1 cellular context compared by ENCODE assay signal in genomic region chr17:12522743-12523181, GRCh38.
A peak's percentile ranks its signal among the peaks of the same experiment; 100 is the strongest.
TF ChIP-seq lines count a peak whose summit lies in the region.

No MANE protein-coding gene starts in this region.

TF ChIP-seq in HEK293, 187 proteins besides CTCF, POLR2A, EP300 and RAD21 (continued from another document):
- TF ChIP-seq, protein P1, sequence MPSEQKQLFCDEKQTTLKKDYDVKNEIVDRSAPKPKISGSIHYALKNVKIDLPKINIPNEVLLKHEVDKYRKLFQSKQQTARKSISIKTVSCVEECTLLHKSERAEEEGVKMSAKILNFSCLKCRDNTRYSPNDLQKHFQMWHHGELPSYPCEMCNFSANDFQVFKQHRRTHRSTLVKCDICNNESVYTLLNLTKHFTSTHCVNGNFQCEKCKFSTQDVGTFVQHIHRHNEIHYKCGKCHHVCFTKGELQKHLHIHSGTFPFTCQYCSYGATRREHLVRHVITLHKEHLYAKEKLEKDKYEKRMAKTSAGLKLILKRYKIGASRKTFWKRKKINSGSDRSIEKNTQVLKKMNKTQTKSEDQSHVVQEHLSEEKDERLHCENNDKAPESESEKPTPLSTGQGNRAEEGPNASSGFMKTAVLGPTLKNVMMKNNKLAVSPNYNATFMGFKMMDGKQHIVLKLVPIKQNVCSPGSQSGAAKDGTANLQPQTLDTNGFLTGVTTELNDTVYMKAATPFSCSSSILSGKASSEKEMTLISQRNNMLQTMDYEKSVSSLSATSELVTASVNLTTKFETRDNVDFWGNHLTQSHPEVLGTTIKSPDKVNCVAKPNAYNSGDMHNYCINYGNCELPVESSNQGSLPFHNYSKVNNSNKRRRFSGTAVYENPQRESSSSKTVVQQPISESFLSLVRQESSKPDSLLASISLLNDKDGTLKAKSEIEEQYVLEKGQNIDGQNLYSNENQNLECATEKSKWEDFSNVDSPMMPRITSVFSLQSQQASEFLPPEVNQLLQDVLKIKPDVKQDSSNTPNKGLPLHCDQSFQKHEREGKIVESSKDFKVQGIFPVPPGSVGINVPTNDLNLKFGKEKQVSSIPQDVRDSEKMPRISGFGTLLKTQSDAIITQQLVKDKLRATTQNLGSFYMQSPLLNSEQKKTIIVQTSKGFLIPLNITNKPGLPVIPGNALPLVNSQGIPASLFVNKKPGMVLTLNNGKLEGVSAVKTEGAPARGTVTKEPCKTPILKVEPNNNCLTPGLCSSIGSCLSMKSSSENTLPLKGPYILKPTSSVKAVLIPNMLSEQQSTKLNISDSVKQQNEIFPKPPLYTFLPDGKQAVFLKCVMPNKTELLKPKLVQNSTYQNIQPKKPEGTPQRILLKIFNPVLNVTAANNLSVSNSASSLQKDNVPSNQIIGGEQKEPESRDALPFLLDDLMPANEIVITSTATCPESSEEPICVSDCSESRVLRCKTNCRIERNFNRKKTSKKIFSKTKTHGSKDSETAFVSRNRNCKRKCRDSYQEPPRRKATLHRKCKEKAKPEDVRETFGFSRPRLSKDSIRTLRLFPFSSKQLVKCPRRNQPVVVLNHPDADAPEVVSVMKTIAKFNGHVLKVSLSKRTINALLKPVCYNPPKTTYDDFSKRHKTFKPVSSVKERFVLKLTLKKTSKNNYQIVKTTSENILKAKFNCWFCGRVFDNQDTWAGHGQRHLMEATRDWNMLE (tag by site-specific recombination; conservative IDR thresholded peaks at IDR 0.05; ENCODE audit: low read depth), result no peak
- TF ChIP-seq OVOL3 (tag by site-specific recombination; IDR thresholded peaks at IDR 0.05) (no peak), ZNF488 (tag by site-specific recombination; IDR thresholded peaks at IDR 0.05) (no peak), ZNF558 (tag by site-specific recombination; IDR thresholded peaks at IDR 0.05) (0 out of 2 replicates have a peak, but pooled peaks have one; percentile 45), KLF16 (tag by site-specific recombination; IDR thresholded peaks at IDR 0.05) (no peak), ZNF510 (tag by site-specific recombination; IDR thresholded peaks at IDR 0.05; ENCODE audit: insufficient replicate concordance) (no peak), ZNF174 (tag by site-specific recombination; IDR thresholded peaks at IDR 0.05) (no peak), PRDM1 (tag by site-specific recombination; IDR thresholded peaks at IDR 0.05) (no peak), ZNF146 (tag by site-specific recombination; IDR thresholded peaks at IDR 0.05) (no peak), ZNF626 (tag by site-specific recombination; IDR thresholded peaks at IDR 0.05) (no peak), ZSCAN5A (tag by site-specific recombination; IDR thresholded peaks at IDR 0.05) (no peak), ZBTB1 (tag by site-specific recombination; IDR thresholded peaks at IDR 0.05) (no peak), ZNF121 (tag by site-specific recombination; IDR thresholded peaks at IDR 0.05) (no peak), ZNF561 (tag by site-specific recombination; IDR thresholded peaks at IDR 0.05; ENCODE audit: borderline replicate concordance) (no peak), ZNF585B (tag by site-specific recombination; IDR thresholded peaks at IDR 0.05) (no peak), ZNF350 (tag by site-specific recombination; IDR thresholded peaks at IDR 0.05) (no peak; the same call in 1 of the 2 replicates), SCRT1 (tag by site-specific recombination; IDR thresholded peaks at IDR 0.05; ENCODE audit: borderline replicate concordance) (0 out of 2 replicates have a peak, but pooled peaks have one; percentile 15), ZNF398 (tag by site-specific recombination; IDR thresholded peaks at IDR 0.05) (no peak), ZFP3 (tag by site-specific recombination; IDR thresholded peaks at IDR 0.05; ENCODE audit: low read depth) (no peak), ZNF777 (tag by site-specific recombination; IDR thresholded peaks at IDR 0.05; ENCODE audit: borderline replicate concordance) (no peak), ZNF354C (tag by site-specific recombination; IDR thresholded peaks at IDR 0.05; ENCODE audit: borderline replicate concordance, low read depth) (no peak), ZXDB (tag by site-specific recombination; IDR thresholded peaks at IDR 0.05) (no peak), REPIN1 (tag by site-specific recombination; IDR thresholded peaks at IDR 0.05; ENCODE audit: low read depth) (no peak), KLF17 (tag by site-specific recombination; IDR thresholded peaks at IDR 0.05) (no peak), ZSCAN23 (tag by site-specific recombination; IDR thresholded peaks at IDR 0.05) (no peak), ZNF24 (tag by site-specific recombination; IDR thresholded peaks at IDR 0.05) (no peak), ZSCAN16 (tag by site-specific recombination; IDR thresholded peaks at IDR 0.05) (no peak), ZBTB20 (tag by site-specific recombination; IDR thresholded peaks at IDR 0.05) (no peak), KLF7 (tag by site-specific recombination; IDR thresholded peaks at IDR 0.05; ENCODE audit: borderline replicate concordance) (no peak), FEZF1 (tag by site-specific recombination; IDR thresholded peaks at IDR 0.05) (peak; percentile 35; the same call in 1 of the 2 replicates)
- TF ChIP-seq, protein P2, sequence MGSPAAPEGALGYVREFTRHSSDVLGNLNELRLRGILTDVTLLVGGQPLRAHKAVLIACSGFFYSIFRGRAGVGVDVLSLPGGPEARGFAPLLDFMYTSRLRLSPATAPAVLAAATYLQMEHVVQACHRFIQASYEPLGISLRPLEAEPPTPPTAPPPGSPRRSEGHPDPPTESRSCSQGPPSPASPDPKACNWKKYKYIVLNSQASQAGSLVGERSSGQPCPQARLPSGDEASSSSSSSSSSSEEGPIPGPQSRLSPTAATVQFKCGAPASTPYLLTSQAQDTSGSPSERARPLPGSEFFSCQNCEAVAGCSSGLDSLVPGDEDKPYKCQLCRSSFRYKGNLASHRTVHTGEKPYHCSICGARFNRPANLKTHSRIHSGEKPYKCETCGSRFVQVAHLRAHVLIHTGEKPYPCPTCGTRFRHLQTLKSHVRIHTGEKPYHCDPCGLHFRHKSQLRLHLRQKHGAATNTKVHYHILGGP (tag by site-specific recombination; IDR thresholded peaks at IDR 0.05), result peak; percentile 92
- TF ChIP-seq, protein P3, sequence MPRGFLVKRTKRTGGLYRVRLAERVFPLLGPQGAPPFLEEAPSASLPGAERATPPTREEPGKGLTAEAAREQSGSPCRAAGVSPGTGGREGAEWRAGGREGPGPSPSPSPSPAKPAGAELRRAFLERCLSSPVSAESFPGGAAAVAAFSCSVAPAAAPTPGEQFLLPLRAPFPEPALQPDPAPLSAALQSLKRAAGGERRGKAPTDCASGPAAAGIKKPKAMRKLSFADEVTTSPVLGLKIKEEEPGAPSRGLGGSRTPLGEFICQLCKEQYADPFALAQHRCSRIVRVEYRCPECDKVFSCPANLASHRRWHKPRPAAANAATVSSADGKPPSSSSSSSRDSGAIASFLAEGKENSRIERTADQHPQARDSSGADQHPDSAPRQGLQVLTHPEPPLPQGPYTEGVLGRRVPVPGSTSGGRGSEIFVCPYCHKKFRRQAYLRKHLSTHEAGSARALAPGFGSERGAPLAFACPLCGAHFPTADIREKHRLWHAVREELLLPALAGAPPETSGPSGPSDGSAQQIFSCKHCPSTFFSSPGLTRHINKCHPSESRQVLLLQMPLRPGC (tag by site-specific recombination; IDR thresholded peaks at IDR 0.05), result peak; percentile 74
- TF ChIP-seq, protein P4, sequence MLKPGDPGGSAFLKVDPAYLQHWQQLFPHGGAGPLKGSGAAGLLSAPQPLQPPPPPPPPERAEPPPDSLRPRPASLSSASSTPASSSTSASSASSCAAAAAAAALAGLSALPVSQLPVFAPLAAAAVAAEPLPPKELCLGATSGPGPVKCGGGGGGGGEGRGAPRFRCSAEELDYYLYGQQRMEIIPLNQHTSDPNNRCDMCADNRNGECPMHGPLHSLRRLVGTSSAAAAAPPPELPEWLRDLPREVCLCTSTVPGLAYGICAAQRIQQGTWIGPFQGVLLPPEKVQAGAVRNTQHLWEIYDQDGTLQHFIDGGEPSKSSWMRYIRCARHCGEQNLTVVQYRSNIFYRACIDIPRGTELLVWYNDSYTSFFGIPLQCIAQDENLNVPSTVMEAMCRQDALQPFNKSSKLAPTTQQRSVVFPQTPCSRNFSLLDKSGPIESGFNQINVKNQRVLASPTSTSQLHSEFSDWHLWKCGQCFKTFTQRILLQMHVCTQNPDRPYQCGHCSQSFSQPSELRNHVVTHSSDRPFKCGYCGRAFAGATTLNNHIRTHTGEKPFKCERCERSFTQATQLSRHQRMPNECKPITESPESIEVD (tag by site-specific recombination; IDR thresholded peaks at IDR 0.05), result peak; percentile 63
- TF ChIP-seq, protein P5, sequence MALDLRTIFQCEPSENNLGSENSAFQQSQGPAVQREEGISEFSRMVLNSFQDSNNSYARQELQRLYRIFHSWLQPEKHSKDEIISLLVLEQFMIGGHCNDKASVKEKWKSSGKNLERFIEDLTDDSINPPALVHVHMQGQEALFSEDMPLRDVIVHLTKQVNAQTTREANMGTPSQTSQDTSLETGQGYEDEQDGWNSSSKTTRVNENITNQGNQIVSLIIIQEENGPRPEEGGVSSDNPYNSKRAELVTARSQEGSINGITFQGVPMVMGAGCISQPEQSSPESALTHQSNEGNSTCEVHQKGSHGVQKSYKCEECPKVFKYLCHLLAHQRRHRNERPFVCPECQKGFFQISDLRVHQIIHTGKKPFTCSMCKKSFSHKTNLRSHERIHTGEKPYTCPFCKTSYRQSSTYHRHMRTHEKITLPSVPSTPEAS (tag by site-specific recombination; IDR thresholded peaks at IDR 0.05), result no peak
